14 cellular contexts compared by ENCODE assay signal in the genomic region with DNA sequence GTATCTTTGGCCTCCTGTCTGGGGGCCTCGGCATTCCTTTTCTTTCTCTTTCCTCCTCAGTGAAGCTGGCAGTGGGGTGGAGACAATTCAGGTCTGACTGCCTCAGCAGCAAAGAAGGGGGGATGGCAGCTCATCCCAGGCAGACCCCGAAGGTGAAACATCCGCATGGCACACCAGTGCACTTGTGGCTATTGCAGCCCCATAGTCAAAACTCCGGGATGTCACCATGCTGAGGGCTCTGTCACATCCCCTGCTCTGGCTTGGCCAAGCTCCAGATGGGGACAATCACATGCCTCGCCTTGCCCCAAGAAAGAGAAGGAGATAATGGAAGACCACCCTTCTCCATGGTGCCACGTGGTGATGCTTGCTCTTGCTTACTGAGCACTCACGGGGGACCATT.
DNase-seq lines count a peak whose midpoint lies in the region; ATAC-seq and TF ChIP-seq lines count a peak whose summit lies in the region.
"Had no signal": no experiment of that assay in that cellular context is flagged by ENCODE, and none has a peak within 500 bp of the region (broad histone marks: within the 10 kb centered on the region; RNA-seq: fewer than 3 reads in every experiment).

No MANE protein-coding gene starts in this region.

- POLR2A ChIA-PET in activated naive CD8-positive, alpha-beta T cell treated with anti-CD3 and anti-CD28 coated beads, Interleukin-2, amount 10 ng/mL, durations not matched to agents 7 days and 5 days (lab: Charles Lee): interaction anchor here (1.0 to 1.7 kb wide), 3 partner anchors 21 to 59 kb away, joined by 4 to 7 read pairs (median 5); no protein-coding TSS in a partner anchor
- POLR2A ChIA-PET in CD4-positive, alpha-beta T cell (lab: Charles Lee): interaction anchor here (0.9 to 2.1 kb wide), 4 partner anchors 22 to 59 kb away, joined by 3 to 14 read pairs (median 4); no protein-coding TSS in a partner anchor

- H3K9ac ChIP-seq in neural progenitor cell: no peak overlapping the region
- H3K9ac ChIP-seq: parathyroid adenoma had no signal

- ATAC-seq in CD4-positive, CD25-positive, alpha-beta regulatory T cell (ENCODE audit: low read depth in 2 of 2): no peak
- no peak for ATAC-seq in activated naive CD8-positive, alpha-beta T cell treated with anti-CD3 and anti-CD28 coated beads, Interleukin-2, amount 10 ng/mL, durations not matched to agents 7 days and 5 days (ENCODE audit: low read depth)
- ATAC-seq in CD4-positive, alpha-beta T cell (ENCODE audit: poor library complexity): no peak

- H3K36me3 ChIP-seq in CD4-positive, CD25-positive, alpha-beta regulatory T cell (ENCODE audit: control insufficient read depth, insufficient read depth, low read length): no peaks in the 10 kb centered on the region
- H3K36me3 ChIP-seq in neural progenitor cell: no peaks in the 10 kb centered on the region

- peaks cover 0 to 1% (median 0%) of the 10 kb centered on the region in 7 donors for H3K9me3 Mint-ChIP-seq in CD4-positive, CD25-positive, alpha-beta regulatory T cell
- no peaks in the 10 kb centered on the region for H3K9me3 Mint-ChIP-seq in IgD-negative memory B cell
- no peaks in the 10 kb centered on the region for H3K9me3 Mint-ChIP-seq in activated naive CD8-positive, alpha-beta T cell treated with anti-CD3 and anti-CD28 coated beads, Interleukin-2, amount 10 ng/mL, durations not matched to agents 7 days and 5 days
- H3K9me3 Mint-ChIP-seq in neural progenitor cell: no peaks in the 10 kb centered on the region
- H3K9me3 Mint-ChIP-seq in CD4-positive, alpha-beta T cell: no peaks in the 10 kb centered on the region
- H3K9me3 Mint-ChIP-seq: dendritic cell treated with granulocyte-macrophage colony-stimulating factor and Interleukin-4, amounts not matched to agents 40 ng/mL and 50 ng/mL, for 4 days had no signal

- H3K27me3 Mint-ChIP-seq in CD4-positive, CD25-positive, alpha-beta regulatory T cell: peaks cover 2% of the 10 kb centered on the region
- H3K27me3 Mint-ChIP-seq in IgD-negative memory B cell: peaks cover 6% of the 10 kb centered on the region
- H3K27me3 Mint-ChIP-seq in activated naive CD8-positive, alpha-beta T cell treated with anti-CD3 and anti-CD28 coated beads, Interleukin-2, amount 10 ng/mL, durations not matched to agents 7 days and 5 days: peaks cover 11% of the 10 kb centered on the region
- peaks cover 23% of the 10 kb centered on the region for H3K27me3 Mint-ChIP-seq in neural progenitor cell (ENCODE audit: insufficient read depth, low read depth)
- no peaks in the 10 kb centered on the region for H3K27me3 Mint-ChIP-seq in CD4-positive, alpha-beta T cell

- no peak for TF ChIP-seq CTCF in neural progenitor cell (IDR thresholded peaks at IDR 0.05)
- no peak for TF ChIP-seq CTCF in CD4-positive, alpha-beta T cell (IDR thresholded peaks at IDR 0.05)

- peak overlapping the region in 2 of 3 donors; percentile 72 to 89 for H3K27ac Mint-ChIP-seq in CD4-positive, CD25-positive, alpha-beta regulatory T cell
- H3K27ac Mint-ChIP-seq in IgD-negative memory B cell: peak overlapping the region in 2 of 3 donors; percentile 21 to 49
- H3K27ac Mint-ChIP-seq in activated naive CD8-positive, alpha-beta T cell treated with anti-CD3 and anti-CD28 coated beads, Interleukin-2, amount 10 ng/mL, durations not matched to agents 7 days and 5 days: peak overlapping the region; percentile 83
- no peak overlapping the region for H3K27ac Mint-ChIP-seq in neural progenitor cell
- H3K27ac Mint-ChIP-seq in CD4-positive, alpha-beta T cell: no peak overlapping the region

- intact Hi-C loops in CD4-positive, alpha-beta T cell (cut with DNase I, micrococcal nuclease): no loop called here

- H3K4me2 ChIP-seq in neural progenitor cell: no peak overlapping the region

- no peak overlapping the region for H3K27ac ChIP-seq in CD4-positive, CD25-positive, alpha-beta regulatory T cell (ENCODE audit: insufficient read depth, low read length, poor library complexity, severe bottlenecking)
- no peak overlapping the region for H3K27ac ChIP-seq in neural progenitor cell
- no peak overlapping the region for H3K27ac ChIP-seq in CD4-positive, alpha-beta T cell (ENCODE audit: low read depth, low read length)
- H3K27ac ChIP-seq: parathyroid adenoma, SK-N-MC had no signal

- no peaks in the 10 kb centered on the region for H3F3A ChIP-seq in neural progenitor cell (ENCODE audit: low read depth)

- peak overlapping the region in 2 of 4 donors; percentile 66 to 75 for H3K4me3 Mint-ChIP-seq in CD4-positive, CD25-positive, alpha-beta regulatory T cell
- H3K4me3 Mint-ChIP-seq in IgD-negative memory B cell (peak overlapping the region; percentile 1 to 80 (median 64)), neural progenitor cell (peak overlapping the region; percentile 43)
- peak overlapping the region; percentile 43 for H3K4me3 Mint-ChIP-seq in activated naive CD8-positive, alpha-beta T cell treated with anti-CD3 and anti-CD28 coated beads, Interleukin-2, amount 10 ng/mL, durations not matched to agents 7 days and 5 days
- H3K4me3 Mint-ChIP-seq in CD4-positive, alpha-beta T cell: no peak overlapping the region
- H3K4me3 Mint-ChIP-seq: dendritic cell treated with granulocyte-macrophage colony-stimulating factor and Interleukin-4, amounts not matched to agents 40 ng/mL and 50 ng/mL, for 4 days had no signal

- H3K36me3 Mint-ChIP-seq in CD4-positive, CD25-positive, alpha-beta regulatory T cell: no peaks in the 10 kb centered on the region
- no peaks in the 10 kb centered on the region for H3K36me3 Mint-ChIP-seq in IgD-negative memory B cell
- H3K36me3 Mint-ChIP-seq in activated naive CD8-positive, alpha-beta T cell treated with anti-CD3 and anti-CD28 coated beads, Interleukin-2, amount 10 ng/mL, durations not matched to agents 7 days and 5 days: no peaks in the 10 kb centered on the region
- no peaks in the 10 kb centered on the region for H3K36me3 Mint-ChIP-seq in neural progenitor cell
- no peaks in the 10 kb centered on the region for H3K36me3 Mint-ChIP-seq in CD4-positive, alpha-beta T cell (ENCODE audit: low read depth)

- H3K27me3 ChIP-seq in CD4-positive, CD25-positive, alpha-beta regulatory T cell (ENCODE audit: control insufficient read depth, insufficient read depth, low read length): no peaks in the 10 kb centered on the region
- no peaks in the 10 kb centered on the region for H3K27me3 ChIP-seq in neural progenitor cell
- H3K27me3 ChIP-seq in CD4-positive, alpha-beta T cell (ENCODE audit: control insufficient read depth, insufficient read depth, low read length): no peaks in the 10 kb centered on the region

- no peaks in the 10 kb centered on the region for H3K9me3 ChIP-seq in CD4-positive, CD25-positive, alpha-beta regulatory T cell (ENCODE audit: control insufficient read depth in 2 of 2, low read length in 2 of 2)
- H3K9me3 ChIP-seq in neural progenitor cell (ENCODE audit: low read depth): no peaks in the 10 kb centered on the region
- H3K9me3 ChIP-seq in CD4-positive, alpha-beta T cell (ENCODE audit: control insufficient read depth, low read length): no peaks in the 10 kb centered on the region

- peak overlapping the region; percentile 50 for H2AFZ ChIP-seq in neural progenitor cell (replicated peaks)
- H2AFZ ChIP-seq: parathyroid adenoma had no signal

- no peak for DNase-seq in CD4-positive, CD25-positive, alpha-beta regulatory T cell
- DNase-seq in activated naive CD8-positive, alpha-beta T cell treated with anti-CD3 and anti-CD28 coated beads, Interleukin-2, amount 10 ng/mL, durations not matched to agents 7 days and 5 days: no peak
- DNase-seq in neural progenitor cell (ENCODE audit: low spot score) (no peak), AG20443 (ENCODE audit: low spot score) (no peak), SHP77 (lab: John Stamatoyannopoulos, UW) (no peak)
- DNase-seq in CD4-positive, alpha-beta T cell: no peak
- DNase-seq: activated effector memory CD4-positive, alpha-beta T cell treated with anti-CD3 and anti-CD28 coated beads, Interleukin-2, amount 50 U/mL, for 16 hours; DMS53; NCI-H187 treated with DMSO at 0.1 percent for 48 hours; stimulated activated CD4-positive, alpha-beta T cell treated with anti-CD3 and anti-CD28 coated beads, Interleukin-12 subunit alpha, Interleukin-12 subunit beta, amount 100 ng/mL, for 4 hours had no signal

- H3K79me2 ChIP-seq in neural progenitor cell (ENCODE audit: low read depth): no peaks in the 10 kb centered on the region
- H3K79me2 ChIP-seq: parathyroid adenoma had no signal

- H3K4me1 ChIP-seq in CD4-positive, CD25-positive, alpha-beta regulatory T cell (ENCODE audit: control insufficient read depth, insufficient read depth, low read length, poor library complexity, severe bottlenecking): peaks cover 34% of the 10 kb centered on the region
- peaks cover 11% of the 10 kb centered on the region for H3K4me1 ChIP-seq in neural progenitor cell
- H3K4me1 ChIP-seq: parathyroid adenoma had no signal

- CTCF ChIA-PET in CD4-positive, alpha-beta T cell (lab: Charles Lee): no interaction called here

- H3K4me3 ChIP-seq in CD4-positive, CD25-positive, alpha-beta regulatory T cell (ENCODE audit: low read depth, low read length): no peak overlapping the region
- no peak overlapping the region for H3K4me3 ChIP-seq in neural progenitor cell
- H3K4me3 ChIP-seq: SK-N-MC had no signal

- H4K20me1 ChIP-seq in neural progenitor cell (ENCODE audit: low read depth): no peaks in the 10 kb centered on the region

- peaks cover 11 to 42% (median 17%) of the 10 kb centered on the region in 4 donors for H3K4me1 Mint-ChIP-seq in CD4-positive, CD25-positive, alpha-beta regulatory T cell
- H3K4me1 Mint-ChIP-seq in IgD-negative memory B cell (peaks cover 41 to 56% (median 54%) of the 10 kb centered on the region in 3 donors), neural progenitor cell (peaks cover 24% of the 10 kb centered on the region)
- peaks cover 31% of the 10 kb centered on the region for H3K4me1 Mint-ChIP-seq in activated naive CD8-positive, alpha-beta T cell treated with anti-CD3 and anti-CD28 coated beads, Interleukin-2, amount 10 ng/mL, durations not matched to agents 7 days and 5 days
- H3K4me1 Mint-ChIP-seq in CD4-positive, alpha-beta T cell (ENCODE audit: low read depth): peaks cover 42% of the 10 kb centered on the region

Comparison
In these comparisons a context has a peak if more than half of its experiments do, and no peak if none do; other contexts are left out.
1. H3K27ac Mint-ChIP-seq: peak in CD4-positive, CD25-positive, alpha-beta regulatory T cell (2 of 3), IgD-negative memory B cell (2 of 3) and activated naive CD8-positive, alpha-beta T cell treated with anti-CD3 and anti-CD28 coated beads, Interleukin-2, amount 10 ng/mL, durations not matched to agents 7 days and 5 days (single experiment); none in neural progenitor cell (single experiment) and CD4-positive, alpha-beta T cell (single experiment).